ENCODE assay signal across 20 cellular contexts in the genomic region with DNA sequence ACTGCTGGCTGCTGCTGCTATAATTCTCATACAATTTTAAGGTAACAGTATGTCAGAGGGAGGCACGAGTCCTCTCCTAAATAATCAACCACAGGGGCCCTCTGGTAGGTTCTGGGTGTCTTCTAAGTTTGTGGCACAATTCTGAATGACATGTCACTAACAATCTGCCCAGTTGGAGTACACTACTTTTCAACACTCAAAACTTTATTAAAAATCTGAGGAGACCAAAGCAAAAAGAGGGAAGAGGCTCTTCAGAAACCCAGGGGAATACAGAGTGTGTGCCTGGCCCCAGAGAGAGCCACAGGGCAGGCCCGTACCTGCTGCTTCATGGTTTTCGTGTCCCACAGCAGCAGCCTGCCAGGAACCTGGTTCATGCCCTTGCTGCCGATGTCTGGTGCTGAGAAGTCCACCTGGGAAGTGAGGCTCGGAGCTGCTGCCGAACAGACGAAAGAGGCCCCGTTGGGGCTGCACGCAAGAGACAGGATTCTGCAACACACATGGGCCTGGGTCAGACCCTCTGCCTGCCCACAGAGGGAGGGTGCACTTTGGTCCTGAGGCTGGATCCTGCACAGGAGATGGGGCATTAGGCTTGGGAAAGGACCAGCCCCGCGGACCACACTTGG. TPM values are rescaled to one million over a fixed set of nuclear protein-coding genes. Genes with fewer than 3 reads are reported as not detected.
DNase-seq lines count a peak whose midpoint lies in the region; ATAC-seq and TF ChIP-seq lines count a peak whose summit lies in the region.
"Had no signal": no experiment of that assay in that cellular context is flagged by ENCODE, and none has a peak within 500 bp of the region (broad histone marks: within the 10 kb centered on the region; RNA-seq: fewer than 3 reads in every experiment).

No MANE protein-coding gene starts in this region.

- no peaks in the 10 kb centered on the region for H3K27me3 Mint-ChIP-seq in activated B cell treated with CpG ODN at 0.5 μM for 24 hours
- H3K27me3 Mint-ChIP-seq in activated T-cell treated with anti-CD3 and anti-CD28 coated beads, Interleukin-2, amount 50 U/mL, for 24 hours: no peaks in the 10 kb centered on the region
- H3K27me3 Mint-ChIP-seq: activated CD8-positive, alpha-beta T cell treated with anti-CD3 and anti-CD28 coated beads for 36 hours had no signal

- H4K20me1 ChIP-seq in BLaER1 treated with 17β-estradiol and CSF1 and Interleukin-3, amounts not matched to agents 10 nM and 100 nM: peaks cover 0 to 63% (median 0%) of the 10 kb centered on the region in 11 experiments; a peak in 2 of 22 replicates

- TF ChIP-seq CTCF in activated B cell treated with CpG ODN at 0.5 μM for 24 hours (IDR thresholded peaks at IDR 0.05): no peak
- no peak for TF ChIP-seq CTCF in ovary (IDR thresholded peaks at IDR 0.05)

- peak overlapping the region in 1 of 11 experiments; percentile 52; a peak in 3 of 22 replicates for H3K27ac ChIP-seq in BLaER1 treated with 17β-estradiol and CSF1 and Interleukin-3, amounts not matched to agents 10 nM and 100 nM
- H3K27ac ChIP-seq in esophagus (ENCODE audit: low read depth in 2 of 2, low read length in 1 of 2) (peak overlapping the region; percentile 29 to 45), ovary (peak overlapping the region; percentile 65 to 83)
- H3K27ac ChIP-seq: gastrocnemius medialis, KMS-11, left lung had no signal

- intact Hi-C loops in activated B cell treated with CpG ODN at 0.5 μM for 24 hours (cut with micrococcal nuclease) (no loop called here), ovary (cut with DNase I) (no loop called here)

- H3K27me3 ChIP-seq in BLaER1 treated with 17β-estradiol and CSF1 and Interleukin-3, amounts not matched to agents 10 nM and 100 nM: no peaks in the 10 kb centered on the region
- no peaks in the 10 kb centered on the region for H3K27me3 ChIP-seq in esophagus (ENCODE audit: control insufficient read depth in 1 of 2, insufficient read depth in 2 of 2, low read length in 2 of 2)
- H3K27me3 ChIP-seq in ovary: no peaks in the 10 kb centered on the region
- H3K27me3 ChIP-seq: gastrocnemius medialis, left lung, sigmoid colon had no signal

- DNase-seq in activated B cell treated with CpG ODN at 0.5 μM for 24 hours (no peak), ovary (peak in 2 of 5 donors; percentile 48 to 56), germinal center (ENCODE audit: low spot score) (no peak), SW 1271 (lab: John Stamatoyannopoulos, UW) (no peak), NCI-H128 (lab: John Stamatoyannopoulos, UW; ENCODE audit: unreplicated experiment) (no peak)
- no peak for DNase-seq in activated T-cell treated with anti-CD3 and anti-CD28 coated beads, Interleukin-2, amount 50 U/mL, for 24 hours
- DNase-seq: activated CD4-positive, CD25-positive, alpha-beta regulatory T cell; activated CD8-positive, alpha-beta T cell treated with anti-CD3 and anti-CD28 coated beads for 36 hours; gastrocnemius medialis; left lung; NCI-H1105; NCI-H69; occipital lobe; sigmoid colon; stimulated activated CD4-positive, alpha-beta T cell treated with anti-CD3 and anti-CD28 coated beads, Interleukin-2, amount 100 ng/mL, for 24 hours had no signal

- no peak overlapping the region for H3K4me3 ChIP-seq in BLaER1 treated with 17β-estradiol and CSF1 and Interleukin-3, amounts not matched to agents 10 nM and 100 nM
- H3K4me3 ChIP-seq in esophagus (ENCODE audit: low read depth in 1 of 2, low read length in 2 of 2) (peak overlapping the region in 1 of 2 donors; percentile 11), ovary (no peak overlapping the region)
- H3K4me3 ChIP-seq: gastrocnemius medialis, left lung, sigmoid colon had no signal

- H3K9ac ChIP-seq in BLaER1 treated with 17β-estradiol and CSF1 and Interleukin-3, amounts not matched to agents 10 nM and 100 nM: peak overlapping the region in 3 of 11 experiments; percentile 38 to 61 (median 51); a peak in 2 of 22 replicates
- H3K9ac ChIP-seq: KMS-11 had no signal

- H3K27ac Mint-ChIP-seq in activated B cell treated with CpG ODN at 0.5 μM for 24 hours: peak overlapping the region; percentile 60
- H3K27ac Mint-ChIP-seq in activated T-cell treated with anti-CD3 and anti-CD28 coated beads, Interleukin-2, amount 50 U/mL, for 24 hours: no peak overlapping the region
- H3K27ac Mint-ChIP-seq: activated CD8-positive, alpha-beta T cell treated with anti-CD3 and anti-CD28 coated beads for 36 hours; T-helper 2 cell treated with Interferon-gamma antibody and Interleukin-4, amounts not matched to agents 5 μg/mL and 100 μg/mL, for 36 hours had no signal

- H3K9me3 Mint-ChIP-seq in activated B cell treated with CpG ODN at 0.5 μM for 24 hours: no peaks in the 10 kb centered on the region
- no peaks in the 10 kb centered on the region for H3K9me3 Mint-ChIP-seq in activated T-cell treated with anti-CD3 and anti-CD28 coated beads, Interleukin-2, amount 50 U/mL, for 24 hours
- H3K9me3 Mint-ChIP-seq: activated CD8-positive, alpha-beta T cell treated with anti-CD3 and anti-CD28 coated beads for 36 hours; T-helper 2 cell treated with Interferon-gamma antibody and Interleukin-4, amounts not matched to agents 5 μg/mL and 100 μg/mL, for 36 hours had no signal

- no peak for TF ChIP-seq POLR2A in ovary (IDR thresholded peaks at IDR 0.05)

- CTCF ChIA-PET in activated B cell treated with CpG ODN at 0.5 μM for 24 hours (lab: Charles Lee): no interaction called here

- no peak for TF ChIP-seq EP300 in ovary (IDR thresholded peaks at IDR 0.05)

- POLR2A ChIA-PET in activated B cell treated with CpG ODN at 0.5 μM for 24 hours (lab: Charles Lee): no interaction called here

- H3K4me2 ChIP-seq in BLaER1 treated with 17β-estradiol and CSF1 and Interleukin-3, amounts not matched to agents 10 nM and 100 nM: peak overlapping the region in 9 of 11 experiments; percentile 14 to 93 (median 82); a peak in 17 of 22 replicates
- H3K4me2 ChIP-seq: KMS-11 had no signal

- WGBS in esophagus, 2 donors: 57 to 72% methylated on average over 11 of the region's 11 CpGs
- 37 to 65% (median 50%) methylated on average over 11 of the region's 11 CpGs for WGBS in ovary, 3 donors

- peaks cover 23% of the 10 kb centered on the region for H3K4me1 Mint-ChIP-seq in activated B cell treated with CpG ODN at 0.5 μM for 24 hours
- peaks cover 1% of the 10 kb centered on the region for H3K4me1 Mint-ChIP-seq in activated T-cell treated with anti-CD3 and anti-CD28 coated beads, Interleukin-2, amount 50 U/mL, for 24 hours (ENCODE audit: low read depth)

- no peak overlapping the region for H3K4me3 Mint-ChIP-seq in activated B cell treated with CpG ODN at 0.5 μM for 24 hours
- no peak overlapping the region for H3K4me3 Mint-ChIP-seq in activated T-cell treated with anti-CD3 and anti-CD28 coated beads, Interleukin-2, amount 50 U/mL, for 24 hours
- H3K4me3 Mint-ChIP-seq: activated CD8-positive, alpha-beta T cell treated with anti-CD3 and anti-CD28 coated beads for 36 hours; T-helper 2 cell treated with Interferon-gamma antibody and Interleukin-4, amounts not matched to agents 5 μg/mL and 100 μg/mL, for 36 hours had no signal

- peaks cover 98% of the 10 kb centered on the region for H3K36me3 Mint-ChIP-seq in activated B cell treated with CpG ODN at 0.5 μM for 24 hours (ENCODE audit: low read depth)
- H3K36me3 Mint-ChIP-seq in activated T-cell treated with anti-CD3 and anti-CD28 coated beads, Interleukin-2, amount 50 U/mL, for 24 hours (ENCODE audit: low read depth): peaks cover 97% of the 10 kb centered on the region

- H3K4me1 ChIP-seq in BLaER1 treated with 17β-estradiol and CSF1 and Interleukin-3, amounts not matched to agents 10 nM and 100 nM: peaks cover 28 to 50% (median 40%) of the 10 kb centered on the region in 10 experiments
- H3K4me1 ChIP-seq in esophagus (ENCODE audit: control insufficient read depth in 2 of 2, insufficient read depth in 2 of 2, low read length in 1 of 2) (peaks cover 9 to 13% of the 10 kb centered on the region in 2 donors), ovary (ENCODE audit: insufficient read depth) (peaks cover 14% of the 10 kb centered on the region)
- H3K4me1 ChIP-seq: left lung, sigmoid colon had no signal

- ATAC-seq in activated B cell treated with CpG ODN at 0.5 μM for 24 hours (ENCODE audit: low read depth): no peak
- ATAC-seq: activated CD8-positive, alpha-beta T cell treated with anti-CD3 and anti-CD28 coated beads for 36 hours; gastrocnemius medialis; left lung had no signal

- H3K36me3 ChIP-seq in BLaER1 treated with 17β-estradiol and CSF1 and Interleukin-3, amounts not matched to agents 10 nM and 100 nM: peaks cover 40 to 98% (median 49%) of the 10 kb centered on the region in 11 experiments
- H3K36me3 ChIP-seq in esophagus (ENCODE audit: control insufficient read depth in 2 of 2, insufficient read depth in 2 of 2, low read length in 1 of 2): peaks cover 17 to 54% of the 10 kb centered on the region in 2 donors
- no peaks in the 10 kb centered on the region for H3K36me3 ChIP-seq in ovary

- no peaks in the 10 kb centered on the region for H3K9me3 ChIP-seq in BLaER1 treated with 17β-estradiol and CSF1 and Interleukin-3, amounts not matched to agents 10 nM and 100 nM (replicated peaks in 1 of 11)
- no peaks in the 10 kb centered on the region for H3K9me3 ChIP-seq in esophagus (ENCODE audit: control insufficient read depth in 2 of 2, insufficient read depth in 1 of 2, low read depth in 1 of 2, low read length in 1 of 2)
- H3K9me3 ChIP-seq in ovary: no peaks in the 10 kb centered on the region
- H3K9me3 ChIP-seq: gastrocnemius medialis, left lung, sigmoid colon had no signal

RNA-seq across cellular contexts. Expression of a gene that starts 18.3 kb away (rescaled TPM):
- total RNA-seq in activated B cell treated with CpG ODN at 0.5 μM for 24 hours (59.5 and 60.1 TPM in 2 replicates), ovary (10 to 100 TPM; 14.7 to 56.3 (median 32.7) TPM)
- polyA plus RNA-seq in esophagus (10 to 100 TPM; 19.9 to 21.9 TPM), ovary (10 to 100 TPM; 12.6 to 17.7 TPM)

RNA-seq across cellular contexts. Expression of a gene that starts 22.5 kb away (rescaled TPM):
- total RNA-seq in activated B cell treated with CpG ODN at 0.5 μM for 24 hours (78.2 and 79.3 TPM in 2 replicates), ovary (10 to 100 TPM; 25.4 to 54.2 (median 40.2) TPM)
- polyA plus RNA-seq in esophagus (10 to 100 TPM; 26.0 to 27.2 TPM), ovary (10 to 100 TPM; 21.1 to 24.1 TPM)

RNA-seq across cellular contexts. Expression of a gene that starts 40.6 kb away (rescaled TPM):
- total RNA-seq in activated B cell treated with CpG ODN at 0.5 μM for 24 hours: not detected in 2 replicates
- not detected for polyA plus RNA-seq in esophagus
- total RNA-seq in ovary: not detected
- not detected for polyA plus RNA-seq in ovary
- total RNA-seq: activated CD8-positive, alpha-beta T cell treated with anti-CD3 and anti-CD28 coated beads for 36 hours; gastrocnemius medialis; left lung; occipital lobe; sigmoid colon; urinary bladder had no signal
- polyA plus RNA-seq: sigmoid colon, urinary bladder had no signal

RNA-seq across cellular contexts. Expression of a gene that starts 45.2 kb away (rescaled TPM):
- total RNA-seq in activated B cell treated with CpG ODN at 0.5 μM for 24 hours: 18.6 and 20.9 TPM in 2 replicates
- 1 to 10 TPM; 1.3 to 1.9 TPM for polyA plus RNA-seq in esophagus
- 1 to 10 TPM; 5.9 to 9.3 (median 8.4) TPM for total RNA-seq in ovary
- 10 to 100 TPM; 13.0 to 25.0 TPM for polyA plus RNA-seq in ovary
